In the genomic region with DNA sequence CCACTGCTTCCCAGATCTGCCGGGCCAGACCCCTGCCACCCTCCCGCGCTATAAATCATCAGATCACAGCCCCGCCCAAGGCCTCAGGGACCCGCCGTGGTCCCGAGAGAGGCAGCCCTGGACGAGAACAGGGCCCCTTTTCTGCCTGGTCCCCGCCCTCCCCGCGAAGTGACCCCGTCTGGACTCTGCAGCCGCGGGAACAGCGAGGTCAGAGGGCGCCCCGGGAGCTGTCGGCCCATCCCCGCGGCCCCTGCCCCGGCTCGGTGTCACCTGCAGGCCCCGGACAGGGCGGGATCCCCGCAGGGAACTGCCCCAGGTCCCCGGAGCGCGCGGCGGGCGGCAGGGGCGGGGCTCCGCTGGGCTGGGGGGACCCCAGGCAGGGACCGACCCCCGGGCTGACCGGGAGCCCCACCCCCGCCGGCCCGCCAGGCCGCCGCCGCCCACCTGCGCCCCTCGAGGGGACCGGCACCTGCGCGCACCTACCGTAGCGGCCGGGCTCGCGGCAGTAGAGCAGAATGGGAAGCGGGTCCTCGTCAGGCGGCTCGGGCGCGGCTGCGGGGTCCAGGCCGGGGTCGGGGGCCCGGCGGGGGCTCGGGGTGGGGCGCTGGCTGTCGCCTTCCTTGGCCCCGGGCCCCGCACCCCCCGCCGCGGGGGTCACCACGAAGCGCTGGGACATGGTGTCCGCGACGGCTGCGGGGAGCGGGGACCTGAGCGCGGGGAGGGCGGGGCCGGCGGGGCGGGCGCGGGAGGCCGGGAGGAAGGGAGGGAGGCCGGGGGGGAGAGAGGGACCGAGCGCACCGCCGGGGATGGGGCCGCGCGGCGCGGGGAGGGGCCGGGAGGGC, we compare ENCODE assay signal across 1 cellular context.
A peak's percentile ranks its signal among the peaks of the same experiment; 100 is the strongest.
TF ChIP-seq lines count a peak whose summit lies in the region.

No MANE protein-coding gene starts in this region.

TF ChIP-seq in HepG2, 621 proteins besides CTCF, POLR2A, EP300 and RAD21 (continued from another document):
- TF ChIP-seq, protein P1, sequence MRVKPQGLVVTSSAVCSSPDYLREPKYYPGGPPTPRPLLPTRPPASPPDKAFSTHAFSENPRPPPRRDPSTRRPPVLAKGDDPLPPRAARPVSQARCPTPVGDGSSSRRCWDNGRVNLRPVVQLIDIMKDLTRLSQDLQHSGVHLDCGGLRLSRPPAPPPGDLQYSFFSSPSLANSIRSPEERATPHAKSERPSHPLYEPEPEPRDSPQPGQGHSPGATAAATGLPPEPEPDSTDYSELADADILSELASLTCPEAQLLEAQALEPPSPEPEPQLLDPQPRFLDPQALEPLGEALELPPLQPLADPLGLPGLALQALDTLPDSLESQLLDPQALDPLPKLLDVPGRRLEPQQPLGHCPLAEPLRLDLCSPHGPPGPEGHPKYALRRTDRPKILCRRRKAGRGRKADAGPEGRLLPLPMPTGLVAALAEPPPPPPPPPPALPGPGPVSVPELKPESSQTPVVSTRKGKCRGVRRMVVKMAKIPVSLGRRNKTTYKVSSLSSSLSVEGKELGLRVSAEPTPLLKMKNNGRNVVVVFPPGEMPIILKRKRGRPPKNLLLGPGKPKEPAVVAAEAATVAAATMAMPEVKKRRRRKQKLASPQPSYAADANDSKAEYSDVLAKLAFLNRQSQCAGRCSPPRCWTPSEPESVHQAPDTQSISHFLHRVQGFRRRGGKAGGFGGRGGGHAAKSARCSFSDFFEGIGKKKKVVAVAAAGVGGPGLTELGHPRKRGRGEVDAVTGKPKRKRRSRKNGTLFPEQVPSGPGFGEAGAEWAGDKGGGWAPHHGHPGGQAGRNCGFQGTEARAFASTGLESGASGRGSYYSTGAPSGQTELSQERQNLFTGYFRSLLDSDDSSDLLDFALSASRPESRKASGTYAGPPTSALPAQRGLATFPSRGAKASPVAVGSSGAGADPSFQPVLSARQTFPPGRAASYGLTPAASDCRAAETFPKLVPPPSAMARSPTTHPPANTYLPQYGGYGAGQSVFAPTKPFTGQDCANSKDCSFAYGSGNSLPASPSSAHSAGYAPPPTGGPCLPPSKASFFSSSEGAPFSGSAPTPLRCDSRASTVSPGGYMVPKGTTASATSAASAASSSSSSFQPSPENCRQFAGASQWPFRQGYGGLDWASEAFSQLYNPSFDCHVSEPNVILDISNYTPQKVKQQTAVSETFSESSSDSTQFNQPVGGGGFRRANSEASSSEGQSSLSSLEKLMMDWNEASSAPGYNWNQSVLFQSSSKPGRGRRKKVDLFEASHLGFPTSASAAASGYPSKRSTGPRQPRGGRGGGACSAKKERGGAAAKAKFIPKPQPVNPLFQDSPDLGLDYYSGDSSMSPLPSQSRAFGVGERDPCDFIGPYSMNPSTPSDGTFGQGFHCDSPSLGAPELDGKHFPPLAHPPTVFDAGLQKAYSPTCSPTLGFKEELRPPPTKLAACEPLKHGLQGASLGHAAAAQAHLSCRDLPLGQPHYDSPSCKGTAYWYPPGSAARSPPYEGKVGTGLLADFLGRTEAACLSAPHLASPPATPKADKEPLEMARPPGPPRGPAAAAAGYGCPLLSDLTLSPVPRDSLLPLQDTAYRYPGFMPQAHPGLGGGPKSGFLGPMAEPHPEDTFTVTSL (CRISPR knock-in tag; IDR thresholded peaks at IDR 0.05; ENCODE audit: borderline replicate concordance): no peak
- TF ChIP-seq NR2F1 (CRISPR knock-in tag; IDR thresholded peaks at IDR 0.05): peak in 1 of 2 experiments; percentile 13; a peak in 1 of 4 replicates
- TF ChIP-seq, protein P2, sequence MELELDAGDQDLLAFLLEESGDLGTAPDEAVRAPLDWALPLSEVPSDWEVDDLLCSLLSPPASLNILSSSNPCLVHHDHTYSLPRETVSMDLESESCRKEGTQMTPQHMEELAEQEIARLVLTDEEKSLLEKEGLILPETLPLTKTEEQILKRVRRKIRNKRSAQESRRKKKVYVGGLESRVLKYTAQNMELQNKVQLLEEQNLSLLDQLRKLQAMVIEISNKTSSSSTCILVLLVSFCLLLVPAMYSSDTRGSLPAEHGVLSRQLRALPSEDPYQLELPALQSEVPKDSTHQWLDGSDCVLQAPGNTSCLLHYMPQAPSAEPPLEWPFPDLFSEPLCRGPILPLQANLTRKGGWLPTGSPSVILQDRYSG (CRISPR knock-in tag; IDR thresholded peaks at IDR 0.05): no peak
- no peak for TF ChIP-seq ZNF674 (CRISPR knock-in tag; IDR thresholded peaks at IDR 0.05; ENCODE audit: low read depth)
- no peak for TF ChIP-seq ZNF891 (CRISPR knock-in tag; IDR thresholded peaks at IDR 0.05)
- TF ChIP-seq ZBTB38 (CRISPR knock-in tag; IDR thresholded peaks at IDR 0.05): no peak
TF ChIP-seq in HepG2: peak in this region for 11.
